Comparison of ENCODE assay signal across 21 cellular contexts in the genomic region with DNA sequence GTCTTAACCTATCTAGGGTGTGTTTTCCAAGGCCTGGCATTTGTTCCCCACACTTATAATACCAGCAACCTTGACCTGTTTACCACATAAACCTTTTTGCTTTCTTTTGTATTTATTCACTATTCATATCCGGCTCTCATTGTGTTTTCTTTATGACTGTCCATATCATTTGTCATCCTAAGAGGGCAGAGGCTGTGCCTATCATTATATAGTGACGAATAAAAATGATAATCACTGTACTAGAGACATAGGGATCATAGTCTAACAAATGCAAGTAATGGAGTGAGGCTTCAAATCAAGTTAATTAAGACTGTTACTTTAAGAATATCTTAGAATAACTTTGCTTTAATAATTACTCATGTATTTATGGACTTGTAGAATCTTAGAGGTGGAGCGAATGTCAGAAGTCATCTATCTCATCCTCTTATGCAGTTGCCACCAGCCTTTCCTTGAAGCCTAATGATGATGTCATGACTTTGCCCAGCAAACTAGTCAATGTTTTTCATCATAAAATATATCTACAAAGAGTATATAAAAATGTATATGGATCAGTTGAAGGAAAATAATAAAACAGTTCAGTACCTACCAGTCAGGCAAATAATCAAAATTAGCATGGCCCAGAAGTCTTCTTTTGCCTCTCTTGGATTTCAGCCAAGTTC. TPM values are rescaled to one million over a fixed set of nuclear protein-coding genes. Genes with fewer than 3 reads are reported as not detected.
DNase-seq lines count a peak whose midpoint lies in the region; ATAC-seq, FAIRE-seq and TF ChIP-seq lines count a peak whose summit lies in the region.
"Had no signal": no experiment of that assay in that cellular context is flagged by ENCODE, and none has a peak within 500 bp of the region (broad histone marks: within the 10 kb centered on the region; RNA-seq: fewer than 3 reads in every experiment).

No MANE protein-coding gene starts in this region.

- CTCF ChIA-PET in GM12878 (lab: Yijun Ruan, JAX) = interaction anchor here (2.2 to 4.3 kb wide), 2 partner anchors 12 to 52 kb away, joined by 14 to 46 read pairs; no protein-coding TSS in a partner anchor

- H3K27me3 Mint-ChIP-seq in stimulated activated naive B cell treated with anti-CD40 and anti-IgM and Interleukin-4, amounts not matched to agents 10 μg/mL and 1 μg/mL and 100 μg/mL, for 72 hours = peaks cover 0 to 4% of the 10 kb centered on the region in 2 donors

- H3K4me3 ChIP-seq in OCI-LY3 (ENCODE audit: low read length) = no peak overlapping the region
- no peak overlapping the region for H3K4me3 ChIP-seq in GM12878
- H3K4me3 ChIP-seq in mesendoderm (ENCODE audit: low read length) = no peak overlapping the region
- no peak overlapping the region for H3K4me3 ChIP-seq in mesenchymal stem cell (ENCODE audit: insufficient read depth in 1 of 2, low read depth in 1 of 2, low read length in 2 of 2)

- intact Hi-C loops in GM12878 (cut with micrococcal nuclease; ENCODE audit: unreplicated experiment) = no loop called here

- H2AFZ ChIP-seq in OCI-LY3 (ENCODE audit: low read depth, low read length) = no peak overlapping the region
- no peak overlapping the region for H2AFZ ChIP-seq in GM12878 (ENCODE audit: control insufficient read depth, low read depth, low read length)
- H2AFZ ChIP-seq in mesenchymal stem cell (ENCODE audit: low read depth, low read length) = no peak overlapping the region

- no peak overlapping the region for H3K4me3 Mint-ChIP-seq in stimulated activated naive B cell treated with anti-CD40 and anti-IgM and Interleukin-4, amounts not matched to agents 10 μg/mL and 1 μg/mL and 100 μg/mL, for 72 hours
- H3K4me3 Mint-ChIP-seq: H9 had no signal

- no peak overlapping the region for H2BK120ac ChIP-seq in mesendoderm (ENCODE audit: low read depth, low read length)
- H2BK120ac ChIP-seq in mesenchymal stem cell (ENCODE audit: low read depth, low read length) = no peak overlapping the region

- H3K23ac ChIP-seq in mesendoderm (ENCODE audit: low read length) (peak overlapping the region; percentile 56), mesenchymal stem cell (ENCODE audit: low read length in 2 of 2) (no peak overlapping the region)

- H3K9me3 Mint-ChIP-seq in stimulated activated naive B cell treated with anti-CD40 and anti-IgM and Interleukin-4, amounts not matched to agents 10 μg/mL and 1 μg/mL and 100 μg/mL, for 72 hours = no peaks in the 10 kb centered on the region
- H3K9me3 Mint-ChIP-seq: CD8-positive, alpha-beta memory T cell; H9; IgD-negative memory B cell had no signal

- no peak overlapping the region for H4K5ac ChIP-seq in mesendoderm (ENCODE audit: low read length)

- H3K36me3 Mint-ChIP-seq in stimulated activated naive B cell treated with anti-CD40 and anti-IgM and Interleukin-4, amounts not matched to agents 10 μg/mL and 1 μg/mL and 100 μg/mL, for 72 hours = peaks cover 2 to 8% of the 10 kb centered on the region in 2 donors
- H3K36me3 Mint-ChIP-seq: IgD-negative memory B cell had no signal

- H3K27ac ChIP-seq in OCI-LY3 (ENCODE audit: low read length) (peak overlapping the region; percentile 76), GM12878 (ENCODE audit: control insufficient read depth, insufficient read depth) (no peak overlapping the region), mesendoderm (ENCODE audit: low read depth, low read length) (no peak overlapping the region), mesenchymal stem cell (ENCODE audit: low read length, poor library complexity, severe bottlenecking) (no peak overlapping the region)
- H3K27ac ChIP-seq: RWPE1 had no signal

- peaks cover 47 to 72% of the 10 kb centered on the region in 2 donors for H3K4me1 Mint-ChIP-seq in stimulated activated naive B cell treated with anti-CD40 and anti-IgM and Interleukin-4, amounts not matched to agents 10 μg/mL and 1 μg/mL and 100 μg/mL, for 72 hours

- H3K27me3 ChIP-seq in OCI-LY3 (ENCODE audit: low read depth, low read length) (no peaks in the 10 kb centered on the region), GM12878 (replicated peaks in 1 of 2; ENCODE audit: control insufficient read depth in 2 of 2, insufficient read depth in 2 of 2, low read length in 1 of 2) (no peaks in the 10 kb centered on the region), mesendoderm (ENCODE audit: insufficient read depth, low read length, poor library complexity) (no peaks in the 10 kb centered on the region), mesenchymal stem cell (ENCODE audit: control insufficient read depth in 1 of 2, insufficient read depth in 1 of 2, low read length in 2 of 2) (no peaks in the 10 kb centered on the region)

- no peak overlapping the region for H2BK12ac ChIP-seq in mesenchymal stem cell (ENCODE audit: low read length in 2 of 2)

- H4K8ac ChIP-seq in mesendoderm (ENCODE audit: low read depth, low read length) (no peak overlapping the region), mesenchymal stem cell (ENCODE audit: low read length) (no peak overlapping the region)

- no peak for FAIRE-seq in GM12878 (lab: Jason Lieb, UNC)

- no peak overlapping the region for H3K18ac ChIP-seq in mesendoderm (ENCODE audit: low read length)
- H3K18ac ChIP-seq in mesenchymal stem cell (ENCODE audit: low read depth in 1 of 2, low read length in 2 of 2) = no peak overlapping the region

- H3K56ac ChIP-seq in mesendoderm (ENCODE audit: low read length) = no peak overlapping the region

- H3K4me1 ChIP-seq in OCI-LY3 (ENCODE audit: low read length) = peaks cover 58% of the 10 kb centered on the region
- peaks cover 9% of the 10 kb centered on the region; the same call in 1 of the 2 replicates for H3K4me1 ChIP-seq in GM12878 (ENCODE audit: control insufficient read depth, insufficient read depth, low read length)
- H3K4me1 ChIP-seq in mesendoderm (ENCODE audit: control insufficient read depth, low read depth, low read length) = peaks cover 11% of the 10 kb centered on the region
- no peaks in the 10 kb centered on the region for H3K4me1 ChIP-seq in mesenchymal stem cell (ENCODE audit: control insufficient read depth, insufficient read depth, low read depth, low read length)

- H4K20me1 ChIP-seq in OCI-LY3 (ENCODE audit: insufficient read depth, low read length) (no peaks in the 10 kb centered on the region), GM12878 (ENCODE audit: control insufficient read depth, insufficient read depth) (no peaks in the 10 kb centered on the region)

- TF ChIP-seq POLR2A in GM12878 (IDR thresholded peaks at IDR 0.05; ENCODE audit: low read depth, low read length) = no peak

- no TSS peak for BruUV-seq in GM12878 (replicated peaks; lab: Mats Ljungman, UMichigan)

- no peak for TF ChIP-seq RAD21 in GM12878 (IDR thresholded peaks at IDR 0.05; ENCODE audit: insufficient read depth, low read depth, low read length)

- H2BK5ac ChIP-seq in mesendoderm (ENCODE audit: low read length) (no peak overlapping the region), mesenchymal stem cell (ENCODE audit: low read depth, low read length, poor library complexity, severe bottlenecking) (no peak overlapping the region)

- H3K9ac ChIP-seq in OCI-LY3 (ENCODE audit: low read length) = peak overlapping the region; percentile 3; the same call in 1 of the 2 replicates
- no peak overlapping the region for H3K9ac ChIP-seq in GM12878 (ENCODE audit: control insufficient read depth, insufficient read depth, low read length)
- H3K9ac ChIP-seq in mesendoderm (ENCODE audit: low read length) = no peak overlapping the region
- no peak overlapping the region for H3K9ac ChIP-seq in mesenchymal stem cell (ENCODE audit: low read length)

- TF ChIP-seq CTCF in OCI-LY3 (IDR thresholded peaks at IDR 0.05; ENCODE audit: low read depth, low read length) (no peak), GM12878 (IDR thresholded peaks at IDR 0.05 in 2 of 3, conservative IDR thresholded peaks at IDR 0.05 in 1 of 3; ENCODE audit: control insufficient read depth in 2 of 3, extremely low read depth in 1 of 3, insufficient read depth in 1 of 3, low read depth in 3 of 3, low read length in 3 of 3) (no peak)

- H3K27ac Mint-ChIP-seq in stimulated activated naive B cell treated with anti-CD40 and anti-IgM and Interleukin-4, amounts not matched to agents 10 μg/mL and 1 μg/mL and 100 μg/mL, for 72 hours = peak overlapping the region; percentile 11
- H3K27ac Mint-ChIP-seq: H9, IgD-negative memory B cell had no signal

- TF ChIP-seq EP300 in GM12878 (IDR thresholded peaks at IDR 0.05; ENCODE audit: borderline replicate concordance in 1 of 2, control insufficient read depth in 1 of 2, low read depth in 2 of 2, low read length in 2 of 2) = no peak

- no peaks in the 10 kb centered on the region for H3K36me3 ChIP-seq in OCI-LY3 (replicated peaks; ENCODE audit: low read depth, low read length)
- H3K36me3 ChIP-seq in GM12878 (ENCODE audit: control insufficient read depth in 2 of 2, insufficient read depth in 2 of 2, low read length in 1 of 2) = no peaks in the 10 kb centered on the region
- no peaks in the 10 kb centered on the region for H3K36me3 ChIP-seq in mesendoderm (ENCODE audit: control insufficient read depth, insufficient read depth, low read length)
- no peaks in the 10 kb centered on the region for H3K36me3 ChIP-seq in mesenchymal stem cell (ENCODE audit: control insufficient read depth in 1 of 2, insufficient read depth in 2 of 2, low read depth in 1 of 2, low read length in 2 of 2)

- in situ Hi-C loops in GM12878 (cut with MboI) = no loop called here

- no peak overlapping the region for H3K14ac ChIP-seq in mesenchymal stem cell (ENCODE audit: low read length in 2 of 2)

- RAD21 ChIA-PET in GM12878 (lab: Charles Lee; ENCODE audit: unreplicated experiment) = interaction anchor here (1.0 to 1.9 kb wide), 2 partner anchors 33 to 53 kb away, joined by 9 to 12 read pairs; no protein-coding TSS in a partner anchor

- DNase-seq in GM12878 (ENCODE audit: low read depth, low spot score) (no peak), mesendoderm (no peak), mesenchymal stem cell (no peak), NCI-H510A (lab: John Stamatoyannopoulos, UW) (no peak)
- no peak for DNase-seq in stimulated activated naive B cell treated with anti-CD40 and anti-IgM and Interleukin-4, amounts not matched to agents 10 μg/mL and 1 μg/mL and 100 μg/mL, for 72 hours
- DNase-seq: ACHN; C1 segment of cervical spinal cord; CD8-positive, alpha-beta memory T cell; DMS79; H9; NCI-H1092 treated with DMSO at 0.1 percent for 48 hours; NCI-H2081 treated with DMSO at 0.1 percent for 48 hours; NCI-H774; SIG-M5 had no signal

- SMC1A ChIA-PET in GM12878 (lab: Charles Lee; ENCODE audit: uncharacterized antibody, unreplicated experiment) = interaction anchor here (1.3 to 1.9 kb wide), 3 partner anchors 11 to 53 kb away, joined by 3 to 8 read pairs (median 8); no protein-coding TSS in a partner anchor

- H3K79me1 ChIP-seq in mesendoderm (ENCODE audit: low read length) = no peaks in the 10 kb centered on the region
- no peaks in the 10 kb centered on the region for H3K79me1 ChIP-seq in mesenchymal stem cell (replicated peaks; ENCODE audit: low read length, poor library complexity, severe bottlenecking)

- H2AK5ac ChIP-seq in mesendoderm (ENCODE audit: low read length) (no peak overlapping the region), mesenchymal stem cell (ENCODE audit: low read length, severe bottlenecking) (no peak overlapping the region)

- H2BK15ac ChIP-seq in mesendoderm (replicated peaks; ENCODE audit: low read depth) (no peak overlapping the region), mesenchymal stem cell (ENCODE audit: low read depth, poor library complexity, severe bottlenecking) (no peak overlapping the region)

- H3K4me2 ChIP-seq in OCI-LY3 (ENCODE audit: low read length) (peak overlapping the region; percentile 45), GM12878 (ENCODE audit: control insufficient read depth, insufficient read depth) (no peak overlapping the region), mesendoderm (ENCODE audit: low read length) (no peak overlapping the region), mesenchymal stem cell (ENCODE audit: low read length, poor library complexity, severe bottlenecking) (no peak overlapping the region)

- 31% methylated on average over 3 of the region's 3 CpGs for WGBS in GM12878 (ENCODE audit: insufficient coverage, insufficient replicate concordance, low lambda C conversion rate, missing lambda C conversion rate)
- no CpG with 5 or more reads among the region's 3 CpGs for WGBS in mesendoderm (ENCODE audit: extremely low coverage, insufficient coverage, low lambda C conversion rate)
- WGBS in mesenchymal stem cell = 100% methylated on average over 1 of the region's 3 CpGs

- POLR2A ChIA-PET in GM12878 (lab: Charles Lee) = interaction anchor here (1.5 kb wide), 1 partner anchor 104 kb away, joined by 3 read pairs; no protein-coding TSS in a partner anchor

- H3K9me3 ChIP-seq in OCI-LY3 (ENCODE audit: insufficient read depth, low read length) (no peaks in the 10 kb centered on the region), GM12878 (replicated peaks; ENCODE audit: control insufficient read depth, insufficient read depth, low read length) (no peaks in the 10 kb centered on the region), mesenchymal stem cell (ENCODE audit: control insufficient read depth, low read length) (no peaks in the 10 kb centered on the region)

- H3K79me2 ChIP-seq in OCI-LY3 (ENCODE audit: low read length) (peaks cover 11% of the 10 kb centered on the region), GM12878 (ENCODE audit: control insufficient read depth, insufficient read depth, low read length) (peaks cover 2% of the 10 kb centered on the region), mesendoderm (ENCODE audit: control insufficient read depth, insufficient read depth, low read length) (peaks cover under 1% of the 10 kb centered on the region)

- ATAC-seq in GM12878 (no peak), GM19351 (IDR thresholded peaks at IDR 0.05; ENCODE audit: unreplicated experiment) (no peak)
- peak in 1 of 2 donors; percentile 5 for ATAC-seq in stimulated activated naive B cell treated with anti-CD40 and anti-IgM and Interleukin-4, amounts not matched to agents 10 μg/mL and 1 μg/mL and 100 μg/mL, for 72 hours (replicated peaks)
- ATAC-seq: SK-N-SH treated with all-trans-retinoic acid at 6 μM for 48 hours had no signal

- H3K4ac ChIP-seq in mesendoderm (ENCODE audit: low read depth, low read length) = no peak overlapping the region
- no peak overlapping the region for H3K4ac ChIP-seq in mesenchymal stem cell (ENCODE audit: low read depth in 1 of 2, low read length in 2 of 2)

- no peak overlapping the region for H4K91ac ChIP-seq in mesenchymal stem cell (ENCODE audit: low read length)

RNA-seq across cellular contexts. Expression of a gene that starts 4.7 kb away (rescaled TPM):
- total RNA-seq in GM12878 (2013; cell fraction: nucleolus; rRNA removed) = 47.0 and 52.6 TPM in 2 replicates
- total RNA-seq in GM12878 (2014; rRNA removed) (6.9 and 7.9 TPM in 2 replicates), GM12878 (2014; rRNA removed; fragmentation: Illumina TruSeq; extraction: Trizol) (9.4 and 9.6 TPM in 2 replicates), GM12878 (2021) (13.8 and 15.8 TPM in 2 replicates)
- 4.2 TPM for polyA plus RNA-seq in GM12878 (2011; ENCODE audit: low read depth)
- polyA plus RNA-seq in GM12878 (2011; rRNA removed) (10.6 and 10.7 TPM in 2 replicates), GM12878 (2014; fragmentation: Illumina TruSeq; extraction: Trizol) (8.2 and 8.6 TPM in 2 replicates), GM12878 (2014; fragmentation: Nextera tagmentation; extraction: Ambion mirVana) (1 to 10 TPM; 1.7 to 2.9 TPM), GM12878 (2014; rRNA removed) (6.1 and 6.4 TPM in 2 replicates), GM12878 (2016; fragmentation: Nextera tagmentation; extraction: Ambion mirVana) (1 to 10 TPM; 3.6 to 4.6 TPM)
- 5.7 and 6.2 TPM in 2 replicates for polyA plus RNA-seq in GM12878 (2011; cell fraction: cytosol; rRNA removed)
- polyA plus RNA-seq in GM12878 (2011; cell fraction: nucleus; rRNA removed) = 10.2 and 11.6 TPM in 2 replicates
- polyA plus RNA-seq in GM12878 (2012) = 6.7 and 7.3 TPM in 2 replicates
- 22.7 and 23.6 TPM in 2 replicates for polyA minus RNA-seq in GM12878 (2011; rRNA and poly(A)+ RNA removed)
- polyA minus RNA-seq in GM12878 (2011; cell fraction: cytosol; rRNA and poly(A)+ RNA removed) = 6.9 and 10.4 TPM in 2 replicates
- polyA minus RNA-seq in GM12878 (2011; cell fraction: nucleus; rRNA and poly(A)+ RNA removed) = 15.6 and 26.3 TPM in 2 replicates
- 15.2 TPM for polyA plus RNA-seq in mesendoderm (2013, experiment 1 of 2)
- 14.4 TPM for polyA plus RNA-seq in mesendoderm (2013, experiment 2 of 2)
- 9.1 TPM for polyA plus RNA-seq in mesenchymal stem cell (2013, experiment 1 of 2)
- polyA plus RNA-seq in mesenchymal stem cell (2013, experiment 2 of 2) = 8.6 TPM

RNA-seq across cellular contexts. Expression of a gene that starts 43.3 kb away (rescaled TPM):
- 0.25 and 0.39 TPM in 2 replicates for total RNA-seq in GM12878 (2013; cell fraction: nucleolus; rRNA removed)
- total RNA-seq in GM12878 (2014; rRNA removed) (0.28 and 0.33 TPM in 2 replicates), GM12878 (2014; rRNA removed; fragmentation: Illumina TruSeq; extraction: Trizol) (0.31 and 0.32 TPM in 2 replicates), GM12878 (2021) (0.96 and 1.3 TPM in 2 replicates)
- polyA plus RNA-seq in GM12878 (2011; ENCODE audit: low read depth) = 0.33 TPM
- polyA plus RNA-seq in GM12878 (2011; rRNA removed) (0.20 and 0.26 TPM in 2 replicates), GM12878 (2014; fragmentation: Illumina TruSeq; extraction: Trizol) (0.57 and 0.86 TPM in 2 replicates), GM12878 (2014; fragmentation: Nextera tagmentation; extraction: Ambion mirVana) (under 1 TPM; 0.03 to 0.04 TPM), GM12878 (2014; rRNA removed) (0.69 and 0.88 TPM in 2 replicates), GM12878 (2016; fragmentation: Nextera tagmentation; extraction: Ambion mirVana) (1 to 10 TPM in 1 of 2 experiments, under 1 TPM in 1; 0.88 to 1.2 TPM)
- 0.18 and 0.24 TPM in 2 replicates for polyA plus RNA-seq in GM12878 (2011; cell fraction: cytosol; rRNA removed)
- polyA plus RNA-seq in GM12878 (2011; cell fraction: nucleus; rRNA removed) = 0.15 and 0.18 TPM in 2 replicates
- polyA plus RNA-seq in GM12878 (2012) = 0.60 and 1.1 TPM in 2 replicates
- 0.21 and 0.37 TPM in 2 replicates for polyA minus RNA-seq in GM12878 (2011; rRNA and poly(A)+ RNA removed)
- not detected in 2 replicates for polyA minus RNA-seq in GM12878 (2011; cell fraction: cytosol; rRNA and poly(A)+ RNA removed)
- 0.38 TPM in 1 of 2 replicates, not detected in the other for polyA minus RNA-seq in GM12878 (2011; cell fraction: nucleus; rRNA and poly(A)+ RNA removed)
- polyA plus RNA-seq in mesendoderm (2013, experiment 1 of 2) = 0.07 TPM
- 0.10 TPM for polyA plus RNA-seq in mesendoderm (2013, experiment 2 of 2)
- polyA plus RNA-seq in mesenchymal stem cell (2013, experiment 1 of 2) = not detected
- not detected for polyA plus RNA-seq in mesenchymal stem cell (2013, experiment 2 of 2)
- total RNA-seq: CD8-positive, alpha-beta memory T cell; HT-29; NCI-H460 had no signal
- polyA plus RNA-seq: CD8-positive, alpha-beta memory T cell; IgD-negative memory B cell had no signal
